Comparison of ENCODE assay signal across 8 cellular contexts in genomic region chr19:8831832-8832131, GRCh38. TPM values are rescaled to one million over a fixed set of nuclear protein-coding genes. Genes with fewer than 3 reads are reported as not detected.
DNase-seq lines count a peak whose midpoint lies in the region; ATAC-seq and TF ChIP-seq lines count a peak whose summit lies in the region.

No MANE protein-coding gene starts in this region.

- TF ChIP-seq CTCF in AG09309 (IDR thresholded peaks at IDR 0.05; ENCODE audit: control insufficient read depth, insufficient read depth, low read depth, low read length, missing control alignments) = no peak
- TF ChIP-seq CTCF in HL-60 (IDR thresholded peaks at IDR 0.05; ENCODE audit: insufficient read depth, low read length) = no peak
- TF ChIP-seq CTCF in body of pancreas (IDR thresholded peaks at IDR 0.05) = no peak

- H3K4me3 ChIP-seq in AG09309 (ENCODE audit: control insufficient read depth, low read depth, low read length) (peak overlapping the region; percentile 56), HL-60 (replicated peaks; ENCODE audit: insufficient read depth, low read length) (peak overlapping the region; percentile 78), body of pancreas (peak overlapping the region; percentile 56 to 65)

- H3K27ac ChIP-seq in HL-60 (replicated peaks) (peak overlapping the region; percentile 99), body of pancreas (peak overlapping the region; percentile 74 to 97 (median 92))

- H3K27me3 ChIP-seq in HL-60 (ENCODE audit: insufficient read depth, poor library complexity, severe bottlenecking) = no peaks in the 10 kb centered on the region
- H3K27me3 ChIP-seq in body of pancreas = no peaks in the 10 kb centered on the region

- peak overlapping the region; percentile 86 for H3K4me3 Mint-ChIP-seq in memory B cell

- H3K36me3 Mint-ChIP-seq in memory B cell = peaks cover 10% of the 10 kb centered on the region

- no peak for TF ChIP-seq POLR2A in body of pancreas (IDR thresholded peaks at IDR 0.05)

- H3K27me3 Mint-ChIP-seq in memory B cell = no peaks in the 10 kb centered on the region

- peaks cover 2% of the 10 kb centered on the region for H3K4me1 Mint-ChIP-seq in memory B cell

- H3K9me3 Mint-ChIP-seq in memory B cell = peaks cover 3% of the 10 kb centered on the region

- ATAC-seq in GM18907 (IDR thresholded peaks at IDR 0.05; ENCODE audit: unreplicated experiment) (peak; percentile 20), body of pancreas (peak; percentile 9), memory B cell (ENCODE audit: low read depth) (peak; percentile 1), left lobe of liver (no peak)

- intact Hi-C loops in body of pancreas (cut with DNase I) = no loop called here

- H3K27ac Mint-ChIP-seq in memory B cell = peak overlapping the region; percentile 88

- no peaks in the 10 kb centered on the region for H3K36me3 ChIP-seq in body of pancreas (replicated peaks in 1 of 2; ENCODE audit: insufficient read depth in 1 of 2, low read depth in 2 of 2)

- no peaks in the 10 kb centered on the region for H3K9me3 ChIP-seq in body of pancreas

- WGBS in body of pancreas, 2 donors = 0 to 1% methylated on average over 3 to 16 of the region's 16 CpGs

- peaks cover 6% of the 10 kb centered on the region for H3K4me1 ChIP-seq in body of pancreas

- DNase-seq in AG09309 (ENCODE audit: low read depth) = no peak
- DNase-seq in HL-60 (ENCODE audit: low read depth in 1 of 2, low spot score in 1 of 2) = no peak
- no peak for DNase-seq in body of pancreas
- DNase-seq in memory B cell (ENCODE audit: low spot score in 2 of 2) = no peak
- no peak for DNase-seq in activated effector memory CD4-positive, alpha-beta T cell treated with Interleukin-2 at 50 U/mL for 16 hours
- no peak for DNase-seq in left lobe of liver (ENCODE audit: low spot score)
- DNase-seq in stimulated activated CD4-positive, alpha-beta T cell treated with anti-CD3 and anti-CD28 coated beads, Interleukin-4, amount 100 ng/mL, for 24 hours = no peak

RNA-seq across cellular contexts. Expression of gene ZNF558, which starts 0.3 kb away (rescaled TPM):
- 10 to 100 TPM; 13.2 to 22.4 TPM for total RNA-seq in body of pancreas
- total RNA-seq in left lobe of liver = 10.4 TPM

RNA-seq across cellular contexts. Expression of gene MBD3L1, which starts 0.4 kb away (rescaled TPM):
- total RNA-seq in body of pancreas (not detected), left lobe of liver (not detected)
